Comparison of ENCODE assay signal across 7 cellular contexts in genomic region chr2:45643095-45643494, GRCh38. TPM values are rescaled to one million over a fixed set of nuclear protein-coding genes. Genes with fewer than 3 reads are reported as not detected.
DNase-seq lines count a peak whose midpoint lies in the region; ATAC-seq and TF ChIP-seq lines count a peak whose summit lies in the region.

No MANE protein-coding gene starts in this region.

- H3K9me3 ChIP-seq in HCT116 (ENCODE audit: control insufficient read depth in 1 of 2, insufficient read depth in 1 of 2, low read depth in 1 of 2, low read length in 2 of 2), result no peaks in the 10 kb centered on the region
- H3K9me3 ChIP-seq in hepatocyte (ENCODE audit: low read depth), result no peaks in the 10 kb centered on the region

- H3K79me2 ChIP-seq in HCT116 (ENCODE audit: insufficient read depth, low read length) (no peaks in the 10 kb centered on the region), hepatocyte (no peaks in the 10 kb centered on the region)

- no peak for TF ChIP-seq RAD21 in HCT116 (IDR thresholded peaks at IDR 0.05; ENCODE audit: low read depth)

- WGBS in hepatocyte (ENCODE audit: low lambda C conversion rate, missing lambda C conversion rate), result 34% methylated on average over 10 of the region's 11 CpGs

- peak overlapping the region; percentile 96 for H3K4me2 ChIP-seq in HCT116 (ENCODE audit: low read length)
- peak overlapping the region; percentile 99 for H3K4me2 ChIP-seq in hepatocyte

- H3K27ac Mint-ChIP-seq in stimulated activated effector memory CD8-positive, alpha-beta T cell treated with anti-CD3 and anti-CD28 coated beads, Interleukin-12 subunit alpha, Interleukin-12 subunit beta, amount 100 ng/mL, for 72 hours, result peak overlapping the region; percentile 75

- no peak overlapping the region for H3K27ac ChIP-seq in HCT116 (ENCODE audit: low read depth, low read length)
- peak overlapping the region; percentile 71; the same call in 1 of the 2 replicates for H3K27ac ChIP-seq in VCaP
- no peak overlapping the region for H3K27ac ChIP-seq in hepatocyte

- DNase-seq in HCT116 (ENCODE audit: low read depth, low spot score) (no peak), hepatocyte (ENCODE audit: low spot score) (no peak), NCI-H2196 (lab: John Stamatoyannopoulos, UW; ENCODE audit: unreplicated experiment) (no peak), dedifferentiated amniotic fluid mesenchymal stem cell (ENCODE audit: extremely low spot score) (no peak)
- no peak for DNase-seq in stimulated activated effector memory CD8-positive, alpha-beta T cell treated with anti-CD3 and anti-CD28 coated beads, Interleukin-12 subunit alpha, Interleukin-12 subunit beta, amount 100 ng/mL, for 72 hours (ENCODE audit: low spot score in 2 of 2)

- BruUV-seq in HCT116 (replicated peaks; lab: Mats Ljungman, UMichigan), result no TSS peak

- TF ChIP-seq CTCF in HCT116 (IDR thresholded peaks at IDR 0.05 in 2 of 3, conservative IDR thresholded peaks at IDR 0.05 in 1 of 3; ENCODE audit: borderline replicate concordance in 1 of 3, insufficient read depth in 1 of 3, low read depth in 2 of 3, low read length in 2 of 3), result no peak
- TF ChIP-seq CTCF in VCaP (conservative IDR thresholded peaks at IDR 0.05), result no peak
- TF ChIP-seq CTCF in hepatocyte (IDR thresholded peaks at IDR 0.05; ENCODE audit: poor library complexity), result no peak

- POLR2A ChIA-PET in HCT116 (lab: Charles Lee), result no interaction called here

- peak overlapping the region; percentile 62 for H3K9ac ChIP-seq in HCT116 (ENCODE audit: low read length)

- H3K4me3 ChIP-seq in HCT116 (replicated peaks in 1 of 2; ENCODE audit: low read depth in 1 of 2, low read length in 2 of 2), result peak overlapping the region; percentile 41 to 58
- peak overlapping the region; percentile 89 for H3K4me3 ChIP-seq in hepatocyte

- no peak for TF ChIP-seq POLR2A in HCT116 (IDR thresholded peaks at IDR 0.05; ENCODE audit: borderline replicate concordance, extremely low read depth, insufficient read depth, insufficient read length)

- H4K20me1 ChIP-seq in HCT116 (ENCODE audit: insufficient read depth) (no peaks in the 10 kb centered on the region), hepatocyte (ENCODE audit: insufficient read depth, poor library complexity, severe bottlenecking) (no peaks in the 10 kb centered on the region)

- H3K36me3 ChIP-seq in HCT116 (ENCODE audit: control insufficient read depth in 1 of 2, insufficient read depth in 2 of 2, low read length in 2 of 2) (no peaks in the 10 kb centered on the region), hepatocyte (replicated peaks; ENCODE audit: insufficient read depth, low read depth) (no peaks in the 10 kb centered on the region)

- ATAC-seq in HCT116 (peak; percentile 9), GM18517 (IDR thresholded peaks at IDR 0.05; ENCODE audit: unreplicated experiment) (no peak)
- ATAC-seq in stimulated activated effector memory CD8-positive, alpha-beta T cell treated with anti-CD3 and anti-CD28 coated beads, Interleukin-12 subunit alpha, Interleukin-12 subunit beta, amount 100 ng/mL, for 72 hours, result no peak

- no peaks in the 10 kb centered on the region for H3K9me3 Mint-ChIP-seq in stimulated activated effector memory CD8-positive, alpha-beta T cell treated with anti-CD3 and anti-CD28 coated beads, Interleukin-12 subunit alpha, Interleukin-12 subunit beta, amount 100 ng/mL, for 72 hours

- peaks cover 14% of the 10 kb centered on the region for H3K4me1 Mint-ChIP-seq in stimulated activated effector memory CD8-positive, alpha-beta T cell treated with anti-CD3 and anti-CD28 coated beads, Interleukin-12 subunit alpha, Interleukin-12 subunit beta, amount 100 ng/mL, for 72 hours

- H3K4me1 ChIP-seq in HCT116 (ENCODE audit: control insufficient read depth in 1 of 2, insufficient read depth in 2 of 2, low read length in 2 of 2), result peaks cover 6 to 14% of the 10 kb centered on the region in 2 experiments; a peak in 2 of 4 replicates
- peaks cover 4% of the 10 kb centered on the region for H3K4me1 ChIP-seq in hepatocyte (ENCODE audit: insufficient read depth)

- intact Hi-C loops in HCT116 (cut with micrococcal nuclease), result loop anchor here (1.0 to 5.0 kb wide), 4 partner anchors 69 to 349 kb away; no protein-coding TSS in a partner anchor

- RAD21 ChIA-PET in HCT116 (lab: Charles Lee; ENCODE audit: low non-redundant PET in 1 of 2, low total read pairs in 2 of 2, uncharacterized antibody in 2 of 2, unreplicated experiment in 2 of 2), result no interaction called here

- H3K9me2 ChIP-seq in HCT116 (ENCODE audit: insufficient read depth), result no peaks in the 10 kb centered on the region
- no peaks in the 10 kb centered on the region for H3K9me2 ChIP-seq in hepatocyte (replicated peaks; ENCODE audit: insufficient read depth)

- no peaks in the 10 kb centered on the region for H3K27me3 ChIP-seq in HCT116 (ENCODE audit: insufficient read depth, low read length)
- H3K27me3 ChIP-seq in hepatocyte, result peaks cover 19% of the 10 kb centered on the region

- H3K36me3 Mint-ChIP-seq in stimulated activated effector memory CD8-positive, alpha-beta T cell treated with anti-CD3 and anti-CD28 coated beads, Interleukin-12 subunit alpha, Interleukin-12 subunit beta, amount 100 ng/mL, for 72 hours, result no peaks in the 10 kb centered on the region

- CTCF ChIA-PET in HCT116 (lab: Charles Lee), result interaction anchor here (1.2 kb wide), 1 partner anchor 136 kb away, joined by 6 read pairs; no protein-coding TSS in a partner anchor

- H2AFZ ChIP-seq in HCT116 (ENCODE audit: low read depth, low read length, poor library complexity, severe bottlenecking), result peak overlapping the region; percentile 94
- peak overlapping the region; percentile 91 for H2AFZ ChIP-seq in hepatocyte

- H3K4me3 Mint-ChIP-seq in stimulated activated effector memory CD8-positive, alpha-beta T cell treated with anti-CD3 and anti-CD28 coated beads, Interleukin-12 subunit alpha, Interleukin-12 subunit beta, amount 100 ng/mL, for 72 hours, result peak overlapping the region; percentile 74

TF ChIP-seq in HCT116, 20 proteins besides CTCF, POLR2A, EP300 and RAD21:
- no peak for TF ChIP-seq EGR1 (IDR thresholded peaks at IDR 0.05; ENCODE audit: low read depth)
- TF ChIP-seq ZBTB33 (IDR thresholded peaks at IDR 0.05; ENCODE audit: extremely low read depth, insufficient replicate concordance, low read length), result no peak
- TF ChIP-seq TCF7L2 (IDR thresholded peaks at IDR 0.05; ENCODE audit: borderline replicate concordance, extremely low read depth, insufficient read depth, insufficient read length), result no peak
- no peak for TF ChIP-seq ZNF274 (IDR thresholded peaks at IDR 0.05; ENCODE audit: low read depth, low read length)
- TF ChIP-seq MAX (IDR thresholded peaks at IDR 0.05), result no peak
- TF ChIP-seq JUND (IDR thresholded peaks at IDR 0.05), result no peak
- TF ChIP-seq EZH2phosphoT487 (IDR thresholded peaks at IDR 0.05; ENCODE audit: borderline replicate concordance), result no peak
- TF ChIP-seq CBX3 (IDR thresholded peaks at IDR 0.05; ENCODE audit: low read depth), result no peak
- no peak for TF ChIP-seq ZFX (IDR thresholded peaks at IDR 0.05)
- TF ChIP-seq ELF1 (IDR thresholded peaks at IDR 0.05; ENCODE audit: borderline replicate concordance, low read depth), result no peak
- TF ChIP-seq POLR2AphosphoS5 (IDR thresholded peaks at IDR 0.05; ENCODE audit: low read depth, low read length), result no peak
- TF ChIP-seq ATF3 (IDR thresholded peaks at IDR 0.05), result no peak
- TF ChIP-seq SRF (IDR thresholded peaks at IDR 0.05; ENCODE audit: low read depth), result no peak
- no peak for TF ChIP-seq CEBPB (IDR thresholded peaks at IDR 0.05; ENCODE audit: low read depth)

RNA-seq across cellular contexts. Expression of gene PRKCE, which starts 8.4 kb away (rescaled TPM):
- 14.8 TPM for total RNA-seq in HCT116 (2021; ENCODE audit: unreplicated experiment)
- polyA plus RNA-seq in HCT116 (2012), result 6.2 and 6.4 TPM in 2 replicates
- total RNA-seq in hepatocyte, result 6.1 and 11.9 TPM in 2 replicates
- polyA plus RNA-seq in hepatocyte, result 9.5 and 9.6 TPM in 2 replicates

RNA-seq across cellular contexts. Expression of gene SRBD1, which starts 32.0 kb away (rescaled TPM):
- 20.6 TPM for total RNA-seq in HCT116 (2021; ENCODE audit: unreplicated experiment)
- 5.6 and 7.4 TPM in 2 replicates for polyA plus RNA-seq in HCT116 (2012)
- 16.6 and 18.1 TPM in 2 replicates for total RNA-seq in hepatocyte
- 6.6 and 6.7 TPM in 2 replicates for polyA plus RNA-seq in hepatocyte
